In genomic region chr3:93973160-93974126, GRCh38 we compare ENCODE assay signal across 1 cellular context.
TF ChIP-seq lines count a peak whose summit lies in the region.

PROS1 (minus strand) TSS chr3:93973896; CDS start chr3:93973749, 147 bp downstream.

TF ChIP-seq in K562, 482 proteins besides CTCF, POLR2A, EP300 and RAD21 (continued from another document and continues in another):
- TF ChIP-seq, protein P1, sequence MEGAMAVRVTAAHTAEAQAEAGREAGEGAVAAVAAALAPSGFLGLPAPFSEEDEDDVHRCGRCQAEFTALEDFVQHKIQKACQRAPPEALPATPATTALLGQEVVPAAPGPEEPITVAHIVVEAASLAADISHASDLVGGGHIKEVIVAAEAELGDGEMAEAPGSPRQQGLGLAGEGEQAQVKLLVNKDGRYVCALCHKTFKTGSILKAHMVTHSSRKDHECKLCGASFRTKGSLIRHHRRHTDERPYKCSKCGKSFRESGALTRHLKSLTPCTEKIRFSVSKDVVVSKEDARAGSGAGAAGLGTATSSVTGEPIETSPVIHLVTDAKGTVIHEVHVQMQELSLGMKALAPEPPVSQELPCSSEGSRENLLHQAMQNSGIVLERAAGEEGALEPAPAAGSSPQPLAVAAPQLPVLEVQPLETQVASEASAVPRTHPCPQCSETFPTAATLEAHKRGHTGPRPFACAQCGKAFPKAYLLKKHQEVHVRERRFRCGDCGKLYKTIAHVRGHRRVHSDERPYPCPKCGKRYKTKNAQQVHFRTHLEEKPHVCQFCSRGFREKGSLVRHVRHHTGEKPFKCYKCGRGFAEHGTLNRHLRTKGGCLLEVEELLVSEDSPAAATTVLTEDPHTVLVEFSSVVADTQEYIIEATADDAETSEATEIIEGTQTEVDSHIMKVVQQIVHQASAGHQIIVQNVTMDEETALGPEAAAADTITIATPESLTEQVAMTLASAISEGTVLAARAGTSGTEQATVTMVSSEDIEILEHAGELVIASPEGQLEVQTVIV (CRISPR knock-in tag; IDR thresholded peaks at IDR 0.05; ENCODE audit: borderline replicate concordance), result no peak
- TF ChIP-seq PRDM10 (IDR thresholded peaks at IDR 0.05; ENCODE audit: partially characterized antibody), result peak; percentile 9
- TF ChIP-seq XRCC3 (IDR thresholded peaks at IDR 0.05), result no peak
- no peak for TF ChIP-seq HNRNPK (IDR thresholded peaks at IDR 0.05; ENCODE audit: low read depth, low read length, poor library complexity, severe bottlenecking)
- no peak for TF ChIP-seq TCF7 (IDR thresholded peaks at IDR 0.05; ENCODE audit: borderline replicate concordance)
- 0 out of 2 replicates have a peak, but pooled peaks have one; percentile 34 for TF ChIP-seq ZNF384 (IDR thresholded peaks at IDR 0.05; ENCODE audit: low read depth, low read length)
- no peak for TF ChIP-seq TAF7 (tag; IDR thresholded peaks at IDR 0.05)
- peak; percentile 73 for TF ChIP-seq VEZF1 (CRISPR knock-in tag; IDR thresholded peaks at IDR 0.05)
- no peak for TF ChIP-seq PCBP2 (IDR thresholded peaks at IDR 0.05; ENCODE audit: low read depth, low read length, poor library complexity, severe bottlenecking)
- TF ChIP-seq SP1 (CRISPR knock-in tag; IDR thresholded peaks at IDR 0.05), result no peak
- TF ChIP-seq DDX20 (tag; IDR thresholded peaks at IDR 0.05; ENCODE audit: low read depth), result no peak
- no peak for TF ChIP-seq MTF1 (CRISPR knock-in tag; IDR thresholded peaks at IDR 0.05; ENCODE audit: borderline replicate concordance)
- TF ChIP-seq, protein P2, sequence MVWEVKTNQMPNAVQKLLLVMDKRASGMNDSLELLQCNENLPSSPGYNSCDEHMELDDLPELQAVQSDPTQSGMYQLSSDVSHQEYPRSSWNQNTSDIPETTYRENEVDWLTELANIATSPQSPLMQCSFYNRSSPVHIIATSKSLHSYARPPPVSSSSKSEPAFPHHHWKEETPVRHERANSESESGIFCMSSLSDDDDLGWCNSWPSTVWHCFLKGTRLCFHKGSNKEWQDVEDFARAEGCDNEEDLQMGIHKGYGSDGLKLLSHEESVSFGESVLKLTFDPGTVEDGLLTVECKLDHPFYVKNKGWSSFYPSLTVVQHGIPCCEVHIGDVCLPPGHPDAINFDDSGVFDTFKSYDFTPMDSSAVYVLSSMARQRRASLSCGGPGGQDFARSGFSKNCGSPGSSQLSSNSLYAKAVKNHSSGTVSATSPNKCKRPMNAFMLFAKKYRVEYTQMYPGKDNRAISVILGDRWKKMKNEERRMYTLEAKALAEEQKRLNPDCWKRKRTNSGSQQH (CRISPR knock-in tag; IDR thresholded peaks at IDR 0.05), result no peak
- no peak for TF ChIP-seq SRSF7 (optimal IDR thresholded peaks at IDR 0.05; ENCODE audit: low read depth, low read length)
- TF ChIP-seq NR2F6 (CRISPR knock-in tag; IDR thresholded peaks at IDR 0.05), result no peak
- TF ChIP-seq, protein P3, sequence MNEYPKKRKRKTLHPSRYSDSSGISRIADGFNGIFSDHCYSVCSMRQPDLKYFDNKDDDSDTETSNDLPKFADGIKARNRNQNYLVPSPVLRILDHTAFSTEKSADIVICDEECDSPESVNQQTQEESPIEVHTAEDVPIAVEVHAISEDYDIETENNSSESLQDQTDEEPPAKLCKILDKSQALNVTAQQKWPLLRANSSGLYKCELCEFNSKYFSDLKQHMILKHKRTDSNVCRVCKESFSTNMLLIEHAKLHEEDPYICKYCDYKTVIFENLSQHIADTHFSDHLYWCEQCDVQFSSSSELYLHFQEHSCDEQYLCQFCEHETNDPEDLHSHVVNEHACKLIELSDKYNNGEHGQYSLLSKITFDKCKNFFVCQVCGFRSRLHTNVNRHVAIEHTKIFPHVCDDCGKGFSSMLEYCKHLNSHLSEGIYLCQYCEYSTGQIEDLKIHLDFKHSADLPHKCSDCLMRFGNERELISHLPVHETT (CRISPR knock-in tag; conservative IDR thresholded peaks at IDR 0.05 in 1 of 2, IDR thresholded peaks at IDR 0.05 in 1 of 2), result no peak
- 0 out of 2 replicates have a peak, but pooled peaks have one; percentile 25 for TF ChIP-seq ZBED1 (IDR thresholded peaks at IDR 0.05)
- TF ChIP-seq U2AF1 (optimal IDR thresholded peaks at IDR 0.05; ENCODE audit: low read depth, low read length), result no peak
- no peak for TF ChIP-seq POLR2B (IDR thresholded peaks at IDR 0.05; ENCODE audit: low read depth, partially characterized antibody)
- peak; percentile 60 for TF ChIP-seq ETV1 (tag; conservative IDR thresholded peaks at IDR 0.05; ENCODE audit: low read depth)
- TF ChIP-seq GABPA (tag; conservative IDR thresholded peaks at IDR 0.05; ENCODE audit: low read depth), result peak; percentile 56
- peak; percentile 51 for TF ChIP-seq L3MBTL2 (IDR thresholded peaks at IDR 0.05)
- no peak for TF ChIP-seq MEF2D (tag; conservative IDR thresholded peaks at IDR 0.05; ENCODE audit: low read depth)
- no peak for TF ChIP-seq COPS2 (conservative IDR thresholded peaks at IDR 0.05)
- no peak for TF ChIP-seq RAD51 (IDR thresholded peaks at IDR 0.05; ENCODE audit: borderline replicate concordance, low read depth)
- no peak for TF ChIP-seq ZBTB1 (CRISPR knock-in tag; IDR thresholded peaks at IDR 0.05; ENCODE audit: borderline replicate concordance, low read depth)
- TF ChIP-seq, protein P4, sequence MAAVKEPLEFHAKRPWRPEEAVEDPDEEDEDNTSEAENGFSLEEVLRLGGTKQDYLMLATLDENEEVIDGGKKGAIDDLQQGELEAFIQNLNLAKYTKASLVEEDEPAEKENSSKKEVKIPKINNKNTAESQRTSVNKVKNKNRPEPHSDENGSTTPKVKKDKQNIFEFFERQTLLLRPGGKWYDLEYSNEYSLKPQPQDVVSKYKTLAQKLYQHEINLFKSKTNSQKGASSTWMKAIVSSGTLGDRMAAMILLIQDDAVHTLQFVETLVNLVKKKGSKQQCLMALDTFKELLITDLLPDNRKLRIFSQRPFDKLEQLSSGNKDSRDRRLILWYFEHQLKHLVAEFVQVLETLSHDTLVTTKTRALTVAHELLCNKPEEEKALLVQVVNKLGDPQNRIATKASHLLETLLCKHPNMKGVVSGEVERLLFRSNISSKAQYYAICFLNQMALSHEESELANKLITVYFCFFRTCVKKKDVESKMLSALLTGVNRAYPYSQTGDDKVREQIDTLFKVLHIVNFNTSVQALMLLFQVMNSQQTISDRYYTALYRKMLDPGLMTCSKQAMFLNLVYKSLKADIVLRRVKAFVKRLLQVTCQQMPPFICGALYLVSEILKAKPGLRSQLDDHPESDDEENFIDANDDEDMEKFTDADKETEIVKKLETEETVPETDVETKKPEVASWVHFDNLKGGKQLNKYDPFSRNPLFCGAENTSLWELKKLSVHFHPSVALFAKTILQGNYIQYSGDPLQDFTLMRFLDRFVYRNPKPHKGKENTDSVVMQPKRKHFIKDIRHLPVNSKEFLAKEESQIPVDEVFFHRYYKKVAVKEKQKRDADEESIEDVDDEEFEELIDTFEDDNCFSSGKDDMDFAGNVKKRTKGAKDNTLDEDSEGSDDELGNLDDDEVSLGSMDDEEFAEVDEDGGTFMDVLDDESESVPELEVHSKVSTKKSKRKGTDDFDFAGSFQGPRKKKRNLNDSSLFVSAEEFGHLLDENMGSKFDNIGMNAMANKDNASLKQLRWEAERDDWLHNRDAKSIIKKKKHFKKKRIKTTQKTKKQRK (IDR thresholded peaks at IDR 0.05; ENCODE audit: borderline replicate concordance, low read depth, low read length), result no peak
- TF ChIP-seq, protein P5, sequence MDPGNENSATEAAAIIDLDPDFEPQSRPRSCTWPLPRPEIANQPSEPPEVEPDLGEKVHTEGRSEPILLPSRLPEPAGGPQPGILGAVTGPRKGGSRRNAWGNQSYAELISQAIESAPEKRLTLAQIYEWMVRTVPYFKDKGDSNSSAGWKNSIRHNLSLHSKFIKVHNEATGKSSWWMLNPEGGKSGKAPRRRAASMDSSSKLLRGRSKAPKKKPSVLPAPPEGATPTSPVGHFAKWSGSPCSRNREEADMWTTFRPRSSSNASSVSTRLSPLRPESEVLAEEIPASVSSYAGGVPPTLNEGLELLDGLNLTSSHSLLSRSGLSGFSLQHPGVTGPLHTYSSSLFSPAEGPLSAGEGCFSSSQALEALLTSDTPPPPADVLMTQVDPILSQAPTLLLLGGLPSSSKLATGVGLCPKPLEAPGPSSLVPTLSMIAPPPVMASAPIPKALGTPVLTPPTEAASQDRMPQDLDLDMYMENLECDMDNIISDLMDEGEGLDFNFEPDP (CRISPR knock-in tag; IDR thresholded peaks at IDR 0.05), result no peak
- TF ChIP-seq PTBP1 (IDR thresholded peaks at IDR 0.05; ENCODE audit: low read depth, low read length), result no peak
- no peak for TF ChIP-seq SMARCA5 (IDR thresholded peaks at IDR 0.05)
- TF ChIP-seq, protein P6, sequence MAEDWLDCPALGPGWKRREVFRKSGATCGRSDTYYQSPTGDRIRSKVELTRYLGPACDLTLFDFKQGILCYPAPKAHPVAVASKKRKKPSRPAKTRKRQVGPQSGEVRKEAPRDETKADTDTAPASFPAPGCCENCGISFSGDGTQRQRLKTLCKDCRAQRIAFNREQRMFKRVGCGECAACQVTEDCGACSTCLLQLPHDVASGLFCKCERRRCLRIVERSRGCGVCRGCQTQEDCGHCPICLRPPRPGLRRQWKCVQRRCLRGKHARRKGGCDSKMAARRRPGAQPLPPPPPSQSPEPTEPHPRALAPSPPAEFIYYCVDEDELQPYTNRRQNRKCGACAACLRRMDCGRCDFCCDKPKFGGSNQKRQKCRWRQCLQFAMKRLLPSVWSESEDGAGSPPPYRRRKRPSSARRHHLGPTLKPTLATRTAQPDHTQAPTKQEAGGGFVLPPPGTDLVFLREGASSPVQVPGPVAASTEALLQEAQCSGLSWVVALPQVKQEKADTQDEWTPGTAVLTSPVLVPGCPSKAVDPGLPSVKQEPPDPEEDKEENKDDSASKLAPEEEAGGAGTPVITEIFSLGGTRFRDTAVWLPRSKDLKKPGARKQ (CRISPR knock-in tag; IDR thresholded peaks at IDR 0.05), result no peak
- peak in 1 of 2 experiments; percentile 59; a peak in 2 of 4 replicates for TF ChIP-seq NONO (IDR thresholded peaks at IDR 0.05; ENCODE audit: low read depth in 2 of 2, low read length in 1 of 2)
- TF ChIP-seq, protein P7, sequence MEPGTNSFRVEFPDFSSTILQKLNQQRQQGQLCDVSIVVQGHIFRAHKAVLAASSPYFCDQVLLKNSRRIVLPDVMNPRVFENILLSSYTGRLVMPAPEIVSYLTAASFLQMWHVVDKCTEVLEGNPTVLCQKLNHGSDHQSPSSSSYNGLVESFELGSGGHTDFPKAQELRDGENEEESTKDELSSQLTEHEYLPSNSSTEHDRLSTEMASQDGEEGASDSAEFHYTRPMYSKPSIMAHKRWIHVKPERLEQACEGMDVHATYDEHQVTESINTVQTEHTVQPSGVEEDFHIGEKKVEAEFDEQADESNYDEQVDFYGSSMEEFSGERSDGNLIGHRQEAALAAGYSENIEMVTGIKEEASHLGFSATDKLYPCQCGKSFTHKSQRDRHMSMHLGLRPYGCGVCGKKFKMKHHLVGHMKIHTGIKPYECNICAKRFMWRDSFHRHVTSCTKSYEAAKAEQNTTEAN (CRISPR knock-in tag; IDR thresholded peaks at IDR 0.05), result no peak
- TF ChIP-seq THAP12 (CRISPR knock-in tag; IDR thresholded peaks at IDR 0.05), result peak; percentile 79
- no peak for TF ChIP-seq PURB (CRISPR knock-in tag; IDR thresholded peaks at IDR 0.05; ENCODE audit: low read depth)
- TF ChIP-seq RBM34 (IDR thresholded peaks at IDR 0.05; ENCODE audit: borderline replicate concordance, insufficient read depth, low read length), result no peak
- TF ChIP-seq ZNF23 (CRISPR knock-in tag; IDR thresholded peaks at IDR 0.05), result no peak
